Comparison of ENCODE assay signal across 19 cellular contexts in genomic region chr10:132846631-132847415, GRCh38.
DNase-seq lines count a peak whose midpoint lies in the region; ATAC-seq and TF ChIP-seq lines count a peak whose summit lies in the region.
"Had no signal": no experiment of that assay in that cellular context is flagged by ENCODE, and none has a peak within 500 bp of the region (broad histone marks: within the 10 kb centered on the region; RNA-seq: fewer than 3 reads in every experiment).

No MANE protein-coding gene starts in this region.

- H3K27ac ChIP-seq in RWPE2 (ENCODE audit: poor library complexity, severe bottlenecking) (no peak overlapping the region), left lung (no peak overlapping the region), spleen (no peak overlapping the region)
- H3K27ac ChIP-seq: 22Rv1, KMS-11 had no signal

- H3K4me1 ChIP-seq in RWPE2 (ENCODE audit: insufficient read depth, poor library complexity, severe bottlenecking), result no peaks in the 10 kb centered on the region
- H3K4me1 ChIP-seq in left lung, result peaks cover 0 to 7% of the 10 kb centered on the region in 2 donors
- H3K4me1 ChIP-seq in spleen, result peaks cover 0 to 21% (median 0%) of the 10 kb centered on the region in 6 donors
- H3K4me1 ChIP-seq: HAP-1 had no signal

- H3K27me3 ChIP-seq in RWPE2 (ENCODE audit: insufficient read depth, poor library complexity, severe bottlenecking) (peaks cover 23% of the 10 kb centered on the region), left lung (peaks cover 0 to 68% of the 10 kb centered on the region in 2 donors), spleen (replicated peaks in 1 of 7) (peaks cover 0 to 65% (median 13%) of the 10 kb centered on the region in 7 donors)

- H3K4me3 ChIP-seq in RWPE2 (ENCODE audit: severe bottlenecking), result no peak overlapping the region
- H3K4me3 ChIP-seq in left lung, result no peak overlapping the region
- no peak overlapping the region for H3K4me3 ChIP-seq in spleen
- H3K4me3 ChIP-seq: HAP-1 had no signal

- no peak for TF ChIP-seq POLR2A in spleen (IDR thresholded peaks at IDR 0.05)

- peak; percentile 21 for DNase-seq in activated CD4-positive, CD25-positive, alpha-beta regulatory T cell treated with anti-CD3 and anti-CD28 coated beads, Interleukin-2, amount 50 U/mL, for 72 hours
- DNase-seq in RWPE2 (ENCODE audit: low spot score), result peak; percentile 45
- DNase-seq in left lung, result peak; percentile 24 to 68
- DNase-seq in spleen, result peak; percentile 65
- DNase-seq in NAMALWA (ENCODE audit: low spot score), result no peak
- no peak for DNase-seq in hippocampal formation (lab: John Stamatoyannopoulos, UW)
- DNase-seq in kidney tubule cell (ENCODE audit: low spot score), result no peak
- DNase-seq: C1 segment of cervical spinal cord; NCI-H1092 treated with DMSO at 0.1 percent for 48 hours; NCI-H1694 treated with DMSO at 0.1 percent for 48 hours; NCI-H69; NK-92 treated with Interleukin-12 subunit alpha and Interleukin-12 subunit beta, amount 100 ng/mL, for 24 hours; PC-3; SHP77 had no signal

- H3K9me3 ChIP-seq in RWPE2 (ENCODE audit: severe bottlenecking) (no peaks in the 10 kb centered on the region), left lung (peaks cover 0 to 14% of the 10 kb centered on the region in 2 donors), spleen (peaks cover 7 to 21% (median 14%) of the 10 kb centered on the region in 8 donors)

- ATAC-seq in activated CD4-positive, CD25-positive, alpha-beta regulatory T cell treated with anti-CD3 and anti-CD28 coated beads, Interleukin-2, amount 50 U/mL, for 24 hours, result no peak
- ATAC-seq in RWPE2 (ENCODE audit: low read depth), result no peak
- ATAC-seq in left lung, result no peak
- ATAC-seq: HepG2, PC-3 had no signal

- no peaks in the 10 kb centered on the region for H3K36me3 ChIP-seq in RWPE2 (ENCODE audit: low read depth)
- no peaks in the 10 kb centered on the region for H3K36me3 ChIP-seq in left lung
- no peaks in the 10 kb centered on the region for H3K36me3 ChIP-seq in spleen
- H3K36me3 ChIP-seq: HAP-1 had no signal

- TF ChIP-seq CTCF in RWPE2 (IDR thresholded peaks at IDR 0.05; ENCODE audit: poor library complexity, severe bottlenecking) (no peak), left lung (IDR thresholded peaks at IDR 0.05) (no peak), spleen (IDR thresholded peaks at IDR 0.05 in 8 of 11, conservative IDR thresholded peaks at IDR 0.05 in 3 of 11) (no peak)

- intact Hi-C loops in left lung (cut with DNase I), result no loop called here
- intact Hi-C loops in spleen (cut with DNase I; ENCODE audit: low total_unique reads), result no loop called here

- 87 to 96% (median 91%) methylated on average over 10 to 27 of the region's 27 CpGs for WGBS in spleen, 5 donors

Comparison
In these comparisons a context has a peak if more than half of its experiments do, and no peak if none do; other contexts are left out.
1. DNase-seq: peak in activated CD4-positive, CD25-positive, alpha-beta regulatory T cell treated with anti-CD3 and anti-CD28 coated beads, Interleukin-2, amount 50 U/mL, for 72 hours (single experiment), RWPE2 (single experiment), left lung (2 of 2) and spleen (single experiment); none in NAMALWA (single experiment), hippocampal formation (0 of 2) and kidney tubule cell (single experiment).